ENCODE assay signal across 8 cellular contexts in genomic region chr3:108662141-108662738, GRCh38.
DNase-seq lines count a peak whose midpoint lies in the region; ATAC-seq lines count a peak whose summit lies in the region.

No MANE protein-coding gene starts in this region.

- peaks cover 18% of the 10 kb centered on the region for H3K4me1 Mint-ChIP-seq in activated naive CD4-positive, alpha-beta T cell treated with anti-CD3 and anti-CD28 coated beads, Interleukin-2, amount 10 ng/mL, durations not matched to agents 7 days and 5 days

- peaks cover 8% of the 10 kb centered on the region for H3K36me3 Mint-ChIP-seq in activated naive CD4-positive, alpha-beta T cell treated with anti-CD3 and anti-CD28 coated beads, Interleukin-2, amount 10 ng/mL, durations not matched to agents 7 days and 5 days

- H3K4me3 Mint-ChIP-seq in activated naive CD4-positive, alpha-beta T cell treated with anti-CD3 and anti-CD28 coated beads, Interleukin-2, amount 10 ng/mL, durations not matched to agents 7 days and 5 days, result no peak overlapping the region

- no peak overlapping the region for H3K27ac Mint-ChIP-seq in activated naive CD4-positive, alpha-beta T cell treated with anti-CD3 and anti-CD28 coated beads, Interleukin-2, amount 10 ng/mL, durations not matched to agents 7 days and 5 days

- CTCF ChIA-PET in activated naive CD4-positive, alpha-beta T cell treated with anti-CD3 and anti-CD28 coated beads, Interleukin-2, amount 10 ng/mL, durations not matched to agents 7 days and 5 days (lab: Charles Lee), result interaction anchor here (0.6 to 8.9 kb wide), 8 partner anchors 10 to 363 kb away, joined by 3 to 125 read pairs (median 4); no protein-coding TSS in a partner anchor

- peak; percentile 88 for ATAC-seq in GM21423 (IDR thresholded peaks at IDR 0.05; ENCODE audit: unreplicated experiment)

- no peaks in the 10 kb centered on the region for H3K27me3 Mint-ChIP-seq in activated naive CD4-positive, alpha-beta T cell treated with anti-CD3 and anti-CD28 coated beads, Interleukin-2, amount 10 ng/mL, durations not matched to agents 7 days and 5 days

- peak; percentile 27 for DNase-seq in DMS79 (lab: John Stamatoyannopoulos, UW)
- peak; percentile 84 to 92 for DNase-seq in Kasumi-1 (lab: John Stamatoyannopoulos, UW)
- DNase-seq in OCI-M1 (lab: John Stamatoyannopoulos, UW), result peak; percentile 76
- DNase-seq in activated naive CD4-positive, alpha-beta T cell treated with anti-CD3 and anti-CD28 coated beads, Interleukin-2, amount 10 ng/mL, durations not matched to agents 7 days and 5 days, result peak; percentile 63
- peak; percentile 61 for DNase-seq in glomerular visceral epithelial cell (ENCODE audit: extremely low spot score)
- peak; percentile 43 for DNase-seq in retina
- DNase-seq in occipital lobe (lab: John Stamatoyannopoulos, UW), result no peak

- no peaks in the 10 kb centered on the region for H3K9me3 Mint-ChIP-seq in activated naive CD4-positive, alpha-beta T cell treated with anti-CD3 and anti-CD28 coated beads, Interleukin-2, amount 10 ng/mL, durations not matched to agents 7 days and 5 days
